In the genomic region with DNA sequence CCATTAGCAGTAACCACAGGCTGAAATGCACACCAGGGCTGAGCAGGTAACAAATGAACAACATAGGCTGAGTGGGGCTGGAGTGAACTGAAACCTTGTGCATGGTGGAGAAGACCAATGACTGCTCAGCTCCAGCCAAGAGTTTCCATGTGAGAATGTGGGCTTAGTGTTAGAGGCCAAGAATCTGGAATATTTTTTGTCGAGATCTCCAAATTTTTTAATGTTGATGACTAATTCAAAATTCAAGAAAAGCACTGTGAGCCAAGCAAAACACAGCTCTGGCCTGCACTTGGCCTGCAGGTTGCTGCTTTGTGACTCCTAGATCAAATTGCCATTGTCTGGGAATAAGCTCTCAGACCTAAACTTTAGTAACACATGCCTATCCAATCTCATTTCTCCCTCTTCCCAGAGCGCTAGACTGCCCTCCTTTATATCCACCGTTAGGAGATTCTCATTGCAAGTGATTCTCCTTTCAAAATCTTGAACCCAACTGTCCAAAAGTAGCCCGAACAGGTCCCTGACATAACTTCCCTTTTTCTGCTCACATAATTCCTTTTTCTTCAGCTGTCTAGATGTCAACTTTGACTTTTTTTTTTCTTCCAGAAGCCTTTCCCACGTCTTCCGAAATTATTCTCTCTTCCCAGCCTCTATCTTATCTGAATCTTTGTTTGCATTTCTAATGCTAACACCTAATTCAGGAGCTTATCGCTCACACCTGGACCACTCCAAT, we compare ENCODE assay signal across 1 cellular context.
A peak's percentile ranks its signal among the peaks of the same experiment; 100 is the strongest.
TF ChIP-seq lines count a peak whose summit lies in the region.

No MANE protein-coding gene starts in this region.

TF ChIP-seq in IMR-90, 13 proteins besides CTCF, POLR2A, EP300 and RAD21:
- TF ChIP-seq CEBPB (IDR thresholded peaks at IDR 0.05; ENCODE audit: low read depth, low read length): no peak
- peak; percentile 0; the same call in 1 of the 2 replicates for TF ChIP-seq MAFK (IDR thresholded peaks at IDR 0.05; ENCODE audit: low read depth, low read length)
- no peak for TF ChIP-seq SMC3 (IDR thresholded peaks at IDR 0.05; ENCODE audit: low read depth, low read length)
